ENCODE assay signal across 20 cellular contexts in the genomic region with DNA sequence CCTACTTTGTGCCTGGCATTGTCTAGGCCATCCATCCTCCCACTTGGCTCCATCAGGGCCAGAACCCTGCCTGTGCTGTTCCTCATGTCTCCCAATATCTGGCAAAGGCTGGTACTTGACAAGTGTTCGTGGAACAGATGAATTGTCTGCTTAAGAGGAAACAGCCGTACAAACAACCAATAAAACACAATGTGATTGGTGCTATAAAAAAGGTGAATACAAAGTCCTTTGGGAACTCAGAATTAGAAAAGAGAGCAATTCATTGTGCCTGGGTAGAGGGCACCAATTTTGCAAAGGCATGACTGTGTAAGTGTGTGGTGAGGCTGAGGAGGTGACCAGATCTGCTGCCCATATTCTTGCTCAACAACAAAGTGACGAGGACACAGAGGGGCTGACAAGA.
"Had no signal": no experiment of that assay in that cellular context is flagged by ENCODE, and none has a peak within 500 bp of the region (broad histone marks: within the 10 kb centered on the region; RNA-seq: fewer than 3 reads in every experiment).

No MANE protein-coding gene starts in this region.

- FAIRE-seq: endothelial cell of umbilical vein, frontal cortex, kidney had no signal

- ATAC-seq: foreskin keratinocyte, gastroesophageal sphincter, heart left ventricle, left lung, left ventricle myocardium superior, lower lobe of right lung had no signal

- H3K27me3 ChIP-seq: esophagus muscularis mucosa, foreskin keratinocyte, gastroesophageal sphincter, hepatocyte, left lung had no signal

- H3K4me1 ChIP-seq: esophagus muscularis mucosa, foreskin keratinocyte, gastroesophageal sphincter, heart left ventricle, left lung, lower lobe of right lung had no signal

- H3K36me3 ChIP-seq: esophagus muscularis mucosa, gastroesophageal sphincter, heart left ventricle, left lung, lower lobe of right lung had no signal

- H3K4me3 ChIP-seq: coronary artery, dorsolateral prefrontal cortex, esophagus muscularis mucosa, gastroesophageal sphincter, heart left ventricle, hepatocyte, left lung, lower lobe of right lung had no signal

- H3K9me3 ChIP-seq: esophagus muscularis mucosa, gastroesophageal sphincter, heart left ventricle, left lung, lower lobe of right lung had no signal

- DNase-seq: dermis blood vessel endothelial cell; dorsolateral prefrontal cortex; effector CD4-positive, alpha-beta T cell; effector memory CD4-positive, alpha-beta T cell; foreskin keratinocyte; heart left ventricle; hypothalamus; immature natural killer cell; kidney; kidney glomerular epithelial cell; left lung; left ventricle myocardium superior; lower lobe of right lung; mesenchymal stem cell had no signal

- H3K27ac ChIP-seq: coronary artery, esophagus muscularis mucosa, foreskin keratinocyte, gastroesophageal sphincter, heart left ventricle, hepatocyte, left lung, lower lobe of right lung had no signal
